8 cellular contexts compared by ENCODE assay signal in the genomic region with DNA sequence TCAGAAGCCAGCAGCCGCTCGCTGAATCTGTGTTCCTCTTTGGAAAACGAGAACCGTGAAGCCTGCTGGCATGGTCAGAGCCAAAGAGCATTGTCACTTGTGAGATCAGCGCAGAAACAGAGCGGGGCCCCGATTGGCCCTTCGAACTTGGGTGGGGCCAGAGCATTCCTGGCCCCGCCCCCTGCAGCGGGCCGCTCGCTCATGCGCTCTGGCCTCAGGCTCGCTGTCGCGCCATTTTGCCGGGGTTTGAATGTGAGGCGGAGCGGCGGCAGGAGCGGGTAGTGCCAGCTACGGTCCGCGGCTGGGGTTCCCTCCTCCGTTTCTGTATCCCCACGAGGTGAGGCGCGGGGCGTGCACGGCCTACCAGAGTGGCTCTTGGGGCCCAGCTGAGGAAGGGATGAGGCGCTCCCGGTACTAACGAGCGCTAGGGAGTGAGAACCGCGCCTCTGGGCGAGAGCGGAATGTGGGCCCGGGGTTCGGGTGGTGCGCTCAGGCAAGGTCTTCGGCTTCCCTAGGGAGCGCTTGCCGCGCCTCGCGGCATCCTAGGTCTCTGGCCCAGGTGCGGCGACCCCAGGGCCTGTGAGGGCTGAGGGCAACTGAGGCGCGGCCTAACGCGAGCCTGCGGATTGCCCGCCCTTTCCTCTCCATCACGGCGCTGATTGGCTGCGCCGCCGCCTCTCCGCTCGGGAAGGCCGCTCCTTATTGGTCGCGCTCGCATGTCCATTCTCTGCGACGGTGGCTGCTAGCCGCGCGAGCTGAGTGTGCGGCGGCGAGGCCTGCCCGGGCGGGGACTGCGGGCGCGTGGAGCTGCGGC. TPM values are rescaled to one million over a fixed set of nuclear protein-coding genes. Genes with fewer than 3 reads are reported as not detected.
A peak's percentile ranks its signal among the peaks of the same experiment; 100 is the strongest.
DNase-seq lines count a peak whose midpoint lies in the region; ATAC-seq and TF ChIP-seq lines count a peak whose summit lies in the region.

A gene with protein sequence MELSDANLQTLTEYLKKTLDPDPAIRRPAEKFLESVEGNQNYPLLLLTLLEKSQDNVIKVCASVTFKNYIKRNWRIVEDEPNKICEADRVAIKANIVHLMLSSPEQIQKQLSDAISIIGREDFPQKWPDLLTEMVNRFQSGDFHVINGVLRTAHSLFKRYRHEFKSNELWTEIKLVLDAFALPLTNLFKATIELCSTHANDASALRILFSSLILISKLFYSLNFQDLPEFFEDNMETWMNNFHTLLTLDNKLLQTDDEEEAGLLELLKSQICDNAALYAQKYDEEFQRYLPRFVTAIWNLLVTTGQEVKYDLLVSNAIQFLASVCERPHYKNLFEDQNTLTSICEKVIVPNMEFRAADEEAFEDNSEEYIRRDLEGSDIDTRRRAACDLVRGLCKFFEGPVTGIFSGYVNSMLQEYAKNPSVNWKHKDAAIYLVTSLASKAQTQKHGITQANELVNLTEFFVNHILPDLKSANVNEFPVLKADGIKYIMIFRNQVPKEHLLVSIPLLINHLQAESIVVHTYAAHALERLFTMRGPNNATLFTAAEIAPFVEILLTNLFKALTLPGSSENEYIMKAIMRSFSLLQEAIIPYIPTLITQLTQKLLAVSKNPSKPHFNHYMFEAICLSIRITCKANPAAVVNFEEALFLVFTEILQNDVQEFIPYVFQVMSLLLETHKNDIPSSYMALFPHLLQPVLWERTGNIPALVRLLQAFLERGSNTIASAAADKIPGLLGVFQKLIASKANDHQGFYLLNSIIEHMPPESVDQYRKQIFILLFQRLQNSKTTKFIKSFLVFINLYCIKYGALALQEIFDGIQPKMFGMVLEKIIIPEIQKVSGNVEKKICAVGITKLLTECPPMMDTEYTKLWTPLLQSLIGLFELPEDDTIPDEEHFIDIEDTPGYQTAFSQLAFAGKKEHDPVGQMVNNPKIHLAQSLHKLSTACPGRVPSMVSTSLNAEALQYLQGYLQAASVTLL (plus strand): TSS at position 226 of the 814 bp plus-strand sequence. CDS start 12,152 bp downstream, outside the sequence.

- H3K36me3 ChIP-seq in kidney epithelial cell (ENCODE audit: control insufficient read depth, insufficient read depth, low read length): no peaks in the 10 kb centered on the region

- H3K27me3 ChIP-seq in kidney epithelial cell (ENCODE audit: control insufficient read depth, insufficient read depth, low read length): no peaks in the 10 kb centered on the region

- H3K4me1 Mint-ChIP-seq in activated CD4-positive, alpha-beta T cell treated with anti-CD3 and anti-CD28 coated beads for 36 hours: peaks cover 30% of the 10 kb centered on the region

- no peaks in the 10 kb centered on the region for H3K27me3 Mint-ChIP-seq in activated CD4-positive, alpha-beta T cell treated with anti-CD3 and anti-CD28 coated beads for 36 hours

- POLR2A ChIA-PET in activated CD4-positive, alpha-beta T cell treated with anti-CD3 and anti-CD28 coated beads for 36 hours (lab: Charles Lee): interaction anchor here (0.5 to 1.9 kb wide), 9 partner anchors 9 to 1690 kb away, joined by 3 to 11 read pairs (median 4); partner anchors contain the start of genes DDX27 and ZMYND8

- H3K9me3 Mint-ChIP-seq in activated CD4-positive, alpha-beta T cell treated with anti-CD3 and anti-CD28 coated beads for 36 hours (ENCODE audit: low read depth): no peaks in the 10 kb centered on the region

- peak within 1 kb of the TSS; percentile 99 for H3K27ac Mint-ChIP-seq in activated CD4-positive, alpha-beta T cell treated with anti-CD3 and anti-CD28 coated beads for 36 hours

- DNase-seq in Ammon's horn (ENCODE audit: low spot score) (peak; percentile 97), GM19238 (ENCODE audit: insufficient read length, low spot score) (peak; percentile 78), NCI-H524 (lab: John Stamatoyannopoulos, UW) (peak; percentile 88 to 93), choroid plexus epithelial cell (ENCODE audit: low read depth) (peak; percentile 96), kidney epithelial cell (ENCODE audit: low read depth) (peak; percentile 59)
- DNase-seq in activated CD4-positive, alpha-beta T cell treated with anti-CD3 and anti-CD28 coated beads for 36 hours: peak; percentile 97
- peak; percentile 89 to 91 for DNase-seq in stimulated activated CD4-positive, alpha-beta T cell treated with anti-CD3 and anti-CD28 coated beads, Interleukin-15, amount 100 ng/mL, for 48 hours (ENCODE audit: low read depth in 2 of 2)

- H3K4me3 ChIP-seq in choroid plexus epithelial cell (ENCODE audit: low read depth, low read length): peak within 1 kb of the TSS; percentile 100
- peak within 1 kb of the TSS; percentile 88 for H3K4me3 ChIP-seq in kidney epithelial cell (ENCODE audit: low read depth, low read length)

- ATAC-seq in HG03442 (IDR thresholded peaks at IDR 0.05; ENCODE audit: unreplicated experiment): peak; percentile 80
- peak; percentile 92 for ATAC-seq in activated CD4-positive, alpha-beta T cell treated with anti-CD3 and anti-CD28 coated beads for 36 hours

- peaks cover 35% of the 10 kb centered on the region for H3K36me3 Mint-ChIP-seq in activated CD4-positive, alpha-beta T cell treated with anti-CD3 and anti-CD28 coated beads for 36 hours (ENCODE audit: low read depth)

- CTCF ChIA-PET in activated CD4-positive, alpha-beta T cell treated with anti-CD3 and anti-CD28 coated beads for 36 hours (lab: Charles Lee): interaction anchor here (0.5 to 1.7 kb wide), 7 partner anchors 10 to 842 kb away, joined by 3 to 6 read pairs (median 3); no protein-coding TSS in a partner anchor

- peak within 1 kb of the TSS; percentile 97 for H3K4me3 Mint-ChIP-seq in activated CD4-positive, alpha-beta T cell treated with anti-CD3 and anti-CD28 coated beads for 36 hours

- TF ChIP-seq CTCF in choroid plexus epithelial cell (conservative IDR thresholded peaks at IDR 0.05; ENCODE audit: low read depth, low read length) (no peak), kidney epithelial cell (IDR thresholded peaks at IDR 0.05; ENCODE audit: insufficient read depth, low read length, poor library complexity, severe bottlenecking) (no peak)

- intact Hi-C loops in activated CD4-positive, alpha-beta T cell treated with anti-CD3 and anti-CD28 coated beads for 36 hours (cut with DNase I, micrococcal nuclease): loop anchor here (1.0 to 5.0 kb wide), 8 partner anchors 124 to 869 kb away; partner anchors contain the start of genes ARFGEF2 (in 2 of the 2), DDX27 (in 2 of the 2), STAU1 (in 2 of the 2) and SPATA2 (in 1 of the 2)

RNA-seq across cellular contexts. Expression of the gene that starts here (rescaled TPM):
- total RNA-seq in activated CD4-positive, alpha-beta T cell treated with anti-CD3 and anti-CD28 coated beads for 36 hours: 100 to 1,000 TPM; 119 to 126 TPM
- 64.9 and 66.5 TPM in 2 replicates for total RNA-seq in kidney epithelial cell

Comparison
In these comparisons a context has a peak if more than half of its experiments do, and no peak if none do; other contexts are left out.
1. Peak in every context shown above with its lines: DNase-seq, ATAC-seq and H3K4me3 ChIP-seq.